In genomic region chr10:108427081-108427480, GRCh38 we compare ENCODE assay signal across 33 cellular contexts.
A peak's percentile ranks its signal among the peaks of the same experiment; 100 is the strongest.
DNase-seq lines count a peak whose midpoint lies in the region; ATAC-seq, FAIRE-seq and TF ChIP-seq lines count a peak whose summit lies in the region.
"Had no signal": no experiment of that assay in that cellular context is flagged by ENCODE, and none has a peak within 500 bp of the region (broad histone marks: within the 10 kb centered on the region; RNA-seq: fewer than 3 reads in every experiment).

No MANE protein-coding gene starts in this region.

- H2AFZ ChIP-seq in HepG2 (ENCODE audit: low read length): no peak overlapping the region

- H3K9ac ChIP-seq in HepG2 (ENCODE audit: insufficient read depth, low read depth, low read length): no peak overlapping the region

- POLR2A ChIA-PET in HepG2 (lab: Yijun Ruan, JAX): no interaction called here

- no peaks in the 10 kb centered on the region for H3K9me3 ChIP-seq in right lobe of liver
- peaks cover 75% of the 10 kb centered on the region for H3K9me3 ChIP-seq in HepG2 (ENCODE audit: low read length)
- H3K9me3 ChIP-seq: testis had no signal

- no peak for TF ChIP-seq RAD21 in HepG2 (CRISPR knock-in tag; IDR thresholded peaks at IDR 0.05)

- H3K4me3 ChIP-seq in right lobe of liver: no peak overlapping the region
- H3K4me3 ChIP-seq in HepG2 (replicated peaks in 1 of 3; ENCODE audit: insufficient read depth in 1 of 3, low read depth in 2 of 3, low read length in 3 of 3): no peak overlapping the region
- H3K4me3 ChIP-seq: testis had no signal

- intact Hi-C loops in right lobe of liver (cut with DNase I): no loop called here
- intact Hi-C loops in HepG2 (cut with micrococcal nuclease; ENCODE audit: unreplicated experiment): no loop called here

- peak; percentile 81 to 99 (median 96) for ATAC-seq in right lobe of liver
- ATAC-seq in HepG2: no peak
- ATAC-seq in GM21529 (IDR thresholded peaks at IDR 0.05; ENCODE audit: unreplicated experiment): no peak
- ATAC-seq: activated T-cell treated with anti-CD3 and anti-CD28 coated beads, Interleukin-2, amount 50 U/mL, for 4 hours; left cardiac atrium; stimulated activated naive B cell treated with anti-CD40 and anti-IgM and Interleukin-4, amounts not matched to agents 10 μg/mL and 1 μg/mL and 100 μg/mL, for 72 hours had no signal

- in situ Hi-C loops in HepG2 (cut with HindIII; ENCODE audit: extremely low pct_ligation_motif_present, low pct_unique_long_range_greater_than_20kb) (no loop called here), ACHN (cut with HindIII; ENCODE audit: low pct_ligation_motif_present, low pct_unique_long_range_greater_than_20kb, low sequenced_read_pairs) (no loop called here)

- CTCF ChIA-PET in HepG2 (lab: Yijun Ruan, JAX; ENCODE audit: low intra/inter-chr PET ratio, low total read pairs): no interaction called here

- H3K36me3 ChIP-seq in right lobe of liver (no peaks in the 10 kb centered on the region), HepG2 (replicated peaks in 1 of 2; ENCODE audit: control insufficient read depth in 1 of 2, insufficient read depth in 2 of 2, low read length in 2 of 2) (no peaks in the 10 kb centered on the region)

- DNase-seq in right lobe of liver (peak in 2 of 3 donors; percentile 21 to 54), HepG2 (ENCODE audit: low spot score) (no peak), amniotic epithelial cell (ENCODE audit: low read depth) (peak; percentile 44), kidney tubule cell (ENCODE audit: low spot score) (peak; percentile 33), ACHN (no peak), caudate nucleus (lab: John Stamatoyannopoulos, UW) (no peak), dermis blood vessel endothelial cell (no peak)
- DNase-seq: activated gamma-delta T cell treated with Interleukin-2 at 50 U/mL for 16 hours; activated naive CD8-positive, alpha-beta T cell treated with anti-CD3 and anti-CD28 coated beads, Interleukin-2, amount 10 ng/mL, durations not matched to agents 7 days and 5 days; activated T-cell treated with anti-CD3 and anti-CD28 coated beads, Interleukin-2, amount 50 U/mL, for 4 hours; AML-193; CD4-positive, alpha-beta T cell; central memory CD4-positive, alpha-beta T cell; hypothalamus; Kasumi-1; left cardiac atrium; NCI-H1417 treated with DMSO at 0.1 percent for 48 hours; NCI-H2081 treated with DMSO at 0.1 percent for 48 hours; NCI-H2227 treated with DMSO at 0.1 percent for 48 hours; NCI-H526; NK-92 treated with Interleukin-12 subunit alpha and Interleukin-12 subunit beta, amount 100 ng/mL, for 24 hours; SHP77 treated with DMSO at 0.1 percent for 48 hours; stimulated activated naive B cell treated with anti-CD40 and anti-IgM and Interleukin-4, amounts not matched to agents 10 μg/mL and 1 μg/mL and 100 μg/mL, for 72 hours; SW 1271; T-helper 9 cell; testis had no signal

- FAIRE-seq in HepG2 (lab: Jason Lieb, UNC): no peak
- FAIRE-seq: A204.1, astrocyte, D721Med, endometrium, H54 had no signal

- no peak for TF ChIP-seq EP300 in HepG2 (IDR thresholded peaks at IDR 0.05; ENCODE audit: low read depth in 2 of 2, low read length in 2 of 2)
- no peak for TF ChIP-seq EP300 in HepG2 (CRISPR knock-in tag; IDR thresholded peaks at IDR 0.05; ENCODE audit: borderline replicate concordance)

- 15% methylated on average over 5 of the region's 5 CpGs for WGBS in right lobe of liver (ENCODE audit: insufficient coverage, low coverage, low lambda C conversion rate, missing lambda C conversion rate)
- WGBS in HepG2 (ENCODE audit: low lambda C conversion rate): 1% methylated on average over 5 of the region's 5 CpGs

- no TSS peak for BruUV-seq in HepG2 (replicated peaks; lab: Mats Ljungman, UMichigan)

- no peaks in the 10 kb centered on the region for H4K20me1 ChIP-seq in HepG2 (ENCODE audit: insufficient read depth, low read length)

- no peak overlapping the region for H3K4me2 ChIP-seq in HepG2 (ENCODE audit: low read depth, low read length)

- TF ChIP-seq CTCF in right lobe of liver (IDR thresholded peaks at IDR 0.05) (no peak), HepG2 (CRISPR knock-in tag; IDR thresholded peaks at IDR 0.05) (no peak)

- no peak for TF ChIP-seq POLR2A in right lobe of liver (IDR thresholded peaks at IDR 0.05)
- TF ChIP-seq POLR2A in HepG2 (IDR thresholded peaks at IDR 0.05; ENCODE audit: insufficient read depth in 1 of 2, low read depth in 2 of 2, low read length in 2 of 2): no peak

- no peaks in the 10 kb centered on the region for H3K27me3 ChIP-seq in right lobe of liver
- no peaks in the 10 kb centered on the region; a peak in 1 of 5 replicates for H3K27me3 ChIP-seq in HepG2 (ENCODE audit: control insufficient read depth in 1 of 2, insufficient read depth in 2 of 2, low read length in 2 of 2)
- H3K27me3 ChIP-seq: testis had no signal

- H3K4me1 ChIP-seq in right lobe of liver (no peaks in the 10 kb centered on the region), HepG2 (ENCODE audit: insufficient read depth, low read length) (no peaks in the 10 kb centered on the region)
- H3K4me1 ChIP-seq: testis had no signal

- no peak overlapping the region for H3K27ac ChIP-seq in right lobe of liver
- no peak overlapping the region for H3K27ac ChIP-seq in HepG2 (ENCODE audit: extremely low read length, insufficient read depth, low read length)
- H3K27ac ChIP-seq in caudate nucleus (ENCODE audit: low read depth, low read length): no peak overlapping the region
- H3K27ac ChIP-seq: HL-60, testis had no signal

- H3K79me2 ChIP-seq in HepG2 (ENCODE audit: insufficient read depth, low read length): no peaks in the 10 kb centered on the region

TF ChIP-seq in HepG2, 621 proteins besides CTCF, POLR2A, EP300 and RAD21:
- no peak for TF ChIP-seq ESRRA (CRISPR knock-in tag; IDR thresholded peaks at IDR 0.05; ENCODE audit: low read depth)
- TF ChIP-seq, protein P1, sequence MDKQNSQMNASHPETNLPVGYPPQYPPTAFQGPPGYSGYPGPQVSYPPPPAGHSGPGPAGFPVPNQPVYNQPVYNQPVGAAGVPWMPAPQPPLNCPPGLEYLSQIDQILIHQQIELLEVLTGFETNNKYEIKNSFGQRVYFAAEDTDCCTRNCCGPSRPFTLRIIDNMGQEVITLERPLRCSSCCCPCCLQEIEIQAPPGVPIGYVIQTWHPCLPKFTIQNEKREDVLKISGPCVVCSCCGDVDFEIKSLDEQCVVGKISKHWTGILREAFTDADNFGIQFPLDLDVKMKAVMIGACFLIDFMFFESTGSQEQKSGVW (CRISPR knock-in tag; IDR thresholded peaks at IDR 0.05; ENCODE audit: borderline replicate concordance): no peak
- TF ChIP-seq ZNF839 (CRISPR knock-in tag; IDR thresholded peaks at IDR 0.05; ENCODE audit: borderline replicate concordance): no peak
- TF ChIP-seq MIER3 (CRISPR knock-in tag; IDR thresholded peaks at IDR 0.05; ENCODE audit: borderline replicate concordance): no peak
- no peak for TF ChIP-seq TAF1 (CRISPR knock-in tag; IDR thresholded peaks at IDR 0.05)
- TF ChIP-seq ATF7-NPFF (CRISPR knock-in tag; IDR thresholded peaks at IDR 0.05; ENCODE audit: low read depth): no peak
- TF ChIP-seq BORCS8-MEF2B (CRISPR knock-in tag; IDR thresholded peaks at IDR 0.05): no peak
- TF ChIP-seq FOXC1 (CRISPR knock-in tag; IDR thresholded peaks at IDR 0.05; ENCODE audit: borderline replicate concordance): no peak
- TF ChIP-seq RBM22 (optimal IDR thresholded peaks at IDR 0.05; ENCODE audit: low read length): no peak

Comparison
In these comparisons a context has a peak if more than half of its experiments do, and no peak if none do; other contexts are left out.
1. ATAC-seq: peak in right lobe of liver (4 of 4); none in HepG2 (single experiment) and GM21529 (single experiment).
2. DNase-seq: peak in right lobe of liver (2 of 3), amniotic epithelial cell (single experiment) and kidney tubule cell (single experiment); none in HepG2 (single experiment), ACHN (single experiment), caudate nucleus (0 of 61) and dermis blood vessel endothelial cell (single experiment).